In the genomic region with DNA sequence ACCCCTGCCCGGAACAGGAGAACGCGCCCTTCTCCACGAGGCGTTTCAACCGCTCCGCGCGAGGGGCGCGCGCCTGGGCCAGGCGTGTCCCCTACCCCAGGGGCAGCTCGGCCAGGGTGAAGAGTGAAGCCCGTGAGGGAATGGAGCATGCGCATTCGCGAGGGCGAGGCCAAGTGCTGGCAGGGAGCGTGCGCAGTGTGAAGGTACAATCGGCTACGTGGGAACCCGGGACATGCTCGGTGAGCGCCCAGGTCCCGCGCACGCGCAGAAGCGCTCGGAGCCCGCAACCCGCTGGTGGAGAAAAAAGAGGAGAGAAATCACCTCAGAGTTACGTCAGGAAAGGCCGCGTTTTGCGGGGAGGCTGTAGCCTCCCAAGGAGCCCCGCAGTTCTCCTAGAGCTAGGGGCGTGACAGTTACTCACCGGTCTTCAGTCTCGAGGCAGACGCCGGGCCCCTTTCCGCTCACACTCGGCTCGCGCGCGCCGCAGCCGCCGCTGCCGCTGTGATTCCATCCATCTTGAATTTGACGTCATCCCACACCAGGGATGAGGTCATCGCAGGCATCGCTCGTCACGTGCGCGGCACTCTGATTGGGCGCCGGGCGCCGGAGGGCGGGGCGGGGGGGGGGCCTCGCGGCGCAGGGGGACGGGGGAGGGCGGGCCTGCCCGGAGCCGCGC, we compare ENCODE assay signal across 1 cellular context.
TF ChIP-seq lines count a peak whose summit lies in the region.

ZBTB21 (minus strand) TSS at position 530 of the 676 bp plus-strand sequence. CDS start 16,265 bp downstream, outside the sequence.

TF ChIP-seq in HepG2, 621 proteins besides CTCF, POLR2A, EP300 and RAD21 (continued from another document and continues in another):
- TF ChIP-seq, protein P1, sequence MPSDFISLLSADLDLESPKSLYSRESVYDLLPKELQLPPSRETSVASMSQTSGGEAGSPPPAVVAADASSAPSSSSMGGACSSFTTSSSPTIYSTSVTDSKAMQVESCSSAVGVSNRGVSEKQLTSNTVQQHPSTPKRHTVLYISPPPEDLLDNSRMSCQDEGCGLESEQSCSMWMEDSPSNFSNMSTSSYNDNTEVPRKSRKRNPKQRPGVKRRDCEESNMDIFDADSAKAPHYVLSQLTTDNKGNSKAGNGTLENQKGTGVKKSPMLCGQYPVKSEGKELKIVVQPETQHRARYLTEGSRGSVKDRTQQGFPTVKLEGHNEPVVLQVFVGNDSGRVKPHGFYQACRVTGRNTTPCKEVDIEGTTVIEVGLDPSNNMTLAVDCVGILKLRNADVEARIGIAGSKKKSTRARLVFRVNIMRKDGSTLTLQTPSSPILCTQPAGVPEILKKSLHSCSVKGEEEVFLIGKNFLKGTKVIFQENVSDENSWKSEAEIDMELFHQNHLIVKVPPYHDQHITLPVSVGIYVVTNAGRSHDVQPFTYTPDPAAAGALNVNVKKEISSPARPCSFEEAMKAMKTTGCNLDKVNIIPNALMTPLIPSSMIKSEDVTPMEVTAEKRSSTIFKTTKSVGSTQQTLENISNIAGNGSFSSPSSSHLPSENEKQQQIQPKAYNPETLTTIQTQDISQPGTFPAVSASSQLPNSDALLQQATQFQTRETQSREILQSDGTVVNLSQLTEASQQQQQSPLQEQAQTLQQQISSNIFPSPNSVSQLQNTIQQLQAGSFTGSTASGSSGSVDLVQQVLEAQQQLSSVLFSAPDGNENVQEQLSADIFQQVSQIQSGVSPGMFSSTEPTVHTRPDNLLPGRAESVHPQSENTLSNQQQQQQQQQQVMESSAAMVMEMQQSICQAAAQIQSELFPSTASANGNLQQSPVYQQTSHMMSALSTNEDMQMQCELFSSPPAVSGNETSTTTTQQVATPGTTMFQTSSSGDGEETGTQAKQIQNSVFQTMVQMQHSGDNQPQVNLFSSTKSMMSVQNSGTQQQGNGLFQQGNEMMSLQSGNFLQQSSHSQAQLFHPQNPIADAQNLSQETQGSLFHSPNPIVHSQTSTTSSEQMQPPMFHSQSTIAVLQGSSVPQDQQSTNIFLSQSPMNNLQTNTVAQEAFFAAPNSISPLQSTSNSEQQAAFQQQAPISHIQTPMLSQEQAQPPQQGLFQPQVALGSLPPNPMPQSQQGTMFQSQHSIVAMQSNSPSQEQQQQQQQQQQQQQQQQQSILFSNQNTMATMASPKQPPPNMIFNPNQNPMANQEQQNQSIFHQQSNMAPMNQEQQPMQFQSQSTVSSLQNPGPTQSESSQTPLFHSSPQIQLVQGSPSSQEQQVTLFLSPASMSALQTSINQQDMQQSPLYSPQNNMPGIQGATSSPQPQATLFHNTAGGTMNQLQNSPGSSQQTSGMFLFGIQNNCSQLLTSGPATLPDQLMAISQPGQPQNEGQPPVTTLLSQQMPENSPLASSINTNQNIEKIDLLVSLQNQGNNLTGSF (CRISPR knock-in tag; IDR thresholded peaks at IDR 0.05): no peak; the same call in none of the 2 replicates
- TF ChIP-seq SP140L (CRISPR knock-in tag; IDR thresholded peaks at IDR 0.05; ENCODE audit: borderline replicate concordance) (no peak), GPN1 (CRISPR knock-in tag; IDR thresholded peaks at IDR 0.05; ENCODE audit: borderline replicate concordance) (no peak), PCBP1 (IDR thresholded peaks at IDR 0.05; ENCODE audit: borderline replicate concordance, low read depth, low read length) (no peak), POLR2AphosphoS2 (IDR thresholded peaks at IDR 0.05; ENCODE audit: low read depth, low read length) (peak; percentile 40; the same call in 1 of the 2 replicates), SATB2 (CRISPR knock-in tag; IDR thresholded peaks at IDR 0.05) (no peak), ZNF629 (CRISPR knock-in tag; conservative IDR thresholded peaks at IDR 0.05) (no peak), TAF15 (IDR thresholded peaks at IDR 0.05; ENCODE audit: low read depth, low read length, poor library complexity, severe bottlenecking) (no peak), ZKSCAN1 (IDR thresholded peaks at IDR 0.05; ENCODE audit: low read length) (no peak), ZEB1 (IDR thresholded peaks at IDR 0.05; ENCODE audit: insufficient replicate concordance, low read depth) (no peak), ZBTB7B (CRISPR knock-in tag; IDR thresholded peaks at IDR 0.05) (no peak), SMAD9 (CRISPR knock-in tag; IDR thresholded peaks at IDR 0.05) (no peak), ZNF367 (CRISPR knock-in tag; IDR thresholded peaks at IDR 0.05; ENCODE audit: borderline replicate concordance) (peak; percentile 20; the same call in 1 of the 2 replicates), ZFP90 (CRISPR knock-in tag; IDR thresholded peaks at IDR 0.05; ENCODE audit: borderline replicate concordance) (0 out of 2 replicates have a peak, but pooled peaks have one; percentile 36), ZNF780A (CRISPR knock-in tag; IDR thresholded peaks at IDR 0.05) (peak; percentile 59; the same call in 1 of the 2 replicates), MAZ (IDR thresholded peaks at IDR 0.05; ENCODE audit: borderline replicate concordance, low read depth, low read length) (no peak; the same call in 1 of the 2 replicates), MAZ (CRISPR knock-in tag; IDR thresholded peaks at IDR 0.05; ENCODE audit: low read depth) (peak; percentile 20; the same call in 1 of the 2 replicates), ZNF432 (CRISPR knock-in tag; IDR thresholded peaks at IDR 0.05; ENCODE audit: borderline replicate concordance) (no peak), SOX13 (IDR thresholded peaks at IDR 0.05) (no peak), SOX13 (CRISPR knock-in tag; conservative IDR thresholded peaks at IDR 0.05 in 1 of 2, IDR thresholded peaks at IDR 0.05 in 1 of 2) (no peak), MIER2 (CRISPR knock-in tag; IDR thresholded peaks at IDR 0.05) (no peak), ZNF577 (CRISPR knock-in tag; IDR thresholded peaks at IDR 0.05; ENCODE audit: borderline replicate concordance, low read depth) (no peak), NR2C2 (CRISPR knock-in tag; IDR thresholded peaks at IDR 0.05; ENCODE audit: borderline replicate concordance) (0 out of 2 replicates have a peak, but pooled peaks have one; percentile 10), ARHGAP35 (CRISPR knock-in tag; IDR thresholded peaks at IDR 0.05; ENCODE audit: borderline replicate concordance) (peak; percentile 64; the same call in 1 of the 2 replicates), ZC3H4 (CRISPR knock-in tag; IDR thresholded peaks at IDR 0.05; ENCODE audit: borderline replicate concordance) (no peak), ZNF235 (CRISPR knock-in tag; IDR thresholded peaks at IDR 0.05; ENCODE audit: borderline replicate concordance) (peak; percentile 77; the same call in 1 of the 2 replicates), SUZ12 (IDR thresholded peaks at IDR 0.05; ENCODE audit: low read depth, low read length) (no peak), PHF8 (CRISPR knock-in tag; IDR thresholded peaks at IDR 0.05) (peak; percentile 74), ZMYM2 (CRISPR knock-in tag; IDR thresholded peaks at IDR 0.05) (peak; percentile 98), ZBED4 (CRISPR knock-in tag; IDR thresholded peaks at IDR 0.05; ENCODE audit: borderline replicate concordance) (no peak), HBP1 (CRISPR knock-in tag; IDR thresholded peaks at IDR 0.05; ENCODE audit: low read depth) (peak; percentile 17; the same call in 1 of the 2 replicates), RBM39 (IDR thresholded peaks at IDR 0.05; ENCODE audit: low read depth, low read length, poor library complexity, severe bottlenecking) (no peak), ZNF317 (CRISPR knock-in tag; IDR thresholded peaks at IDR 0.05) (no peak), ZNF616 (CRISPR knock-in tag; IDR thresholded peaks at IDR 0.05; ENCODE audit: low read depth) (no peak), MED13 (CRISPR knock-in tag; IDR thresholded peaks at IDR 0.05) (0 out of 2 replicates have a peak, but pooled peaks have one; percentile 26), ZSCAN9 (CRISPR knock-in tag; IDR thresholded peaks at IDR 0.05; ENCODE audit: borderline replicate concordance) (0 out of 2 replicates have a peak, but pooled peaks have one; percentile 26), ZMAT3 (CRISPR knock-in tag; conservative IDR thresholded peaks at IDR 0.05) (peak; percentile 45; the same call in 1 of the 2 replicates), FOXA1 (IDR thresholded peaks at IDR 0.05) (no peak), FOXA1 (CRISPR knock-in tag; IDR thresholded peaks at IDR 0.05) (no peak), ZFX (CRISPR knock-in tag; IDR thresholded peaks at IDR 0.05; ENCODE audit: low read depth) (peak; percentile 83)
- TF ChIP-seq, protein P2, sequence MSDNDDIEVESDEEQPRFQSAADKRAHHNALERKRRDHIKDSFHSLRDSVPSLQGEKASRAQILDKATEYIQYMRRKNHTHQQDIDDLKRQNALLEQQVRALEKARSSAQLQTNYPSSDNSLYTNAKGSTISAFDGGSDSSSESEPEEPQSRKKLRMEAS (IDR thresholded peaks at IDR 0.05): peak; percentile 70
- TF ChIP-seq, protein P3, sequence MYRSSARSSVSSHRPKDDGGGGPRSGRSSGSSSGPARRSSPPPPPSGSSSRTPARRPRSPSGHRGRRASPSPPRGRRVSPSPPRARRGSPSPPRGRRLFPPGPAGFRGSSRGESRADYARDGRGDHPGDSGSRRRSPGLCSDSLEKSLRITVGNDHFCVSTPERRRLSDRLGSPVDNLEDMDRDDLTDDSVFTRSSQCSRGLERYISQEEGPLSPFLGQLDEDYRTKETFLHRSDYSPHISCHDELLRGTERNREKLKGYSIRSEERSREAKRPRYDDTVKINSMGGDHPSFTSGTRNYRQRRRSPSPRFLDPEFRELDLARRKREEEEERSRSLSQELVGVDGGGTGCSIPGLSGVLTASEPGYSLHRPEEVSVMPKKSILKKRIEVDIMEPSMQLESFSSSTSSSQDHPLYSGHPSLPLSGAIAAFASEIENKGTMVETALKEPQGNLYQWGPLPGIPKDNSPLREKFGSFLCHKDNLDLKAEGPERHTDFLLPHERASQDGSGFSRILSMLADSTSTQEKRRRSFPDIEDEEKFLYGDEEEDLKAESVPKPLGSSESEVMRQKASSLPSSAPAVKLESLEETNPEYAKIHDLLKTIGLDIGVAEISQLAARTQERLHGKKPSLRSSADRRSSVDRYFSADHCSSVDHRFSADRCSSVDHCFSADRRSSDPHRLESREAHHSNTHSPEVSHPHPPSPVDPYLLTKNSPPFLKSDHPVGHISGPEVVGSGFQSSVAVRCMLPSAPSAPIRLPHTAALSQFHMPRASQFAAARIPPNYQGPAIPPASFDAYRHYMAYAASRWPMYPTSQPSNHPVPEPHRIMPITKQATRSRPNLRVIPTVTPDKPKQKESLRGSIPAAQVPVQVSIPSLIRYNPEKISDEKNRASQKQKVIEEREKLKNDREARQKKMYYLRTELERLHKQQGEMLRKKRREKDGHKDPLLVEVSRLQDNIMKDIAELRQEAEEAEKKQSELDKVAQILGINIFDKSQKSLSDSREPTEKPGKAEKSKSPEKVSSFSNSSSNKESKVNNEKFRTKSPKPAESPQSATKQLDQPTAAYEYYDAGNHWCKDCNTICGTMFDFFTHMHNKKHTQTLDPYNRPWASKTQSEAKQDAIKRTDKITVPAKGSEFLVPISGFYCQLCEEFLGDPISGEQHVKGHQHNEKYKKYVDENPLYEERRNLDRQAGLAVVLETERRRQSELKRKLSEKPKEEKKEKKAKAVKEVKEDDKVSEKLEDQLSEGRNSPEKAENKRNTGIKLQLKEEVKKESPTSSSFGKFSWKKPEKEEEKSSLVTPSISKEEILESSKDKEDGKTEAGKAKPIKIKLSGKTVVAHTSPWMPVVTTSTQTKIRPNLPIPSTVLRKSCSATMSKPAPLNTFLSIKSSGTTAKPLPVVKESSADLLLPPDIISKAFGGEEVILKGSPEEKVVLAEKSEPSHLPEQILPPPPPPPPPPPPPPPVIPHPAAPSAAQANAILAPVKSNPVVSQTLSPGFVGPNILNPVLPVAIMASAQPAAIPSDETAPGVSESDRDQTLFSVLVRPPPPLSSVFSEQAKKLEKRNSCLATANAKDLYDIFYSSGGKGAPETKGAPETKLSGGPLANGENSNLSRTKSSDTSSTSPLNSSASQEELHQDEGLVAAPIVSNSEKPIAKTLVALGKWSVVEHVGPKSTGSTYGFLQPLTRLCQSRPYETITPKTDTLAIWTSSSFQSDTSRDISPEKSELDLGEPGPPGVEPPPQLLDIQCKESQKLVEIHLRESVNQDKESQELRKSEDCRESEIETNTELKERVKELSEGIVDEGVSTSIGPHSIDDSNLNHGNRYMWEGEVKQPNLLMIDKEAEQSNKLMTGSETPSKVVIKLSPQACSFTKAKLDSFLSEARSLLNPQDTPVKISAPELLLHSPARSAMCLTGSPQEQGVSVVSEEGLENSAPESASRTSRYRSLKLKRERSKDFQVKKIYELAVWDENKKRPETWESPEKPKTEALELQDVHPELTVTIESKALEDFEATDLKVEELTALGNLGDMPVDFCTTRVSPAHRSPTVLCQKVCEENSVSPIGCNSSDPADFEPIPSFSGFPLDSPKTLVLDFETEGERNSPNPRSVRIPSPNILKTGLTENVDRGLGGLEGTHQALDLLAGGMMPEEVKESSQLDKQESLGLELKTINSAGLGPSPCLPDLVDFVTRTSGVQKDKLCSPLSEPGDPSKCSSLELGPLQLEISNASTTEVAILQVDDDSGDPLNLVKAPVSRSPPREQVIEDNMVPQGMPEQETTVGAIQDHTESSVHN (CRISPR knock-in tag; IDR thresholded peaks at IDR 0.05): no peak
